Comparison of ENCODE assay signal across 8 cellular contexts in genomic region chr6:158642805-158643489, GRCh38. TPM values are rescaled to one million over a fixed set of nuclear protein-coding genes. Genes with fewer than 3 reads are reported as not detected.
A peak's percentile ranks its signal among the peaks of the same experiment; 100 is the strongest.
DNase-seq lines count a peak whose midpoint lies in the region; ATAC-seq and TF ChIP-seq lines count a peak whose summit lies in the region.

No MANE protein-coding gene starts in this region.

- no peaks in the 10 kb centered on the region for H3K9me3 Mint-ChIP-seq in activated T-helper 17 cell treated with anti-CD3 and anti-CD28 coated beads, Interleukin-2, amount 50 U/mL, for 72 hours
- no peaks in the 10 kb centered on the region for H3K9me3 Mint-ChIP-seq in type B pancreatic cell

- no peak for TF ChIP-seq CTCF in type B pancreatic cell (conservative IDR thresholded peaks at IDR 0.05)

- H3K4me3 Mint-ChIP-seq in activated T-helper 17 cell treated with anti-CD3 and anti-CD28 coated beads, Interleukin-2, amount 50 U/mL, for 72 hours, result peak overlapping the region; percentile 83
- H3K4me3 Mint-ChIP-seq in type B pancreatic cell, result peak overlapping the region; percentile 99

- peaks cover 75% of the 10 kb centered on the region for H3K36me3 Mint-ChIP-seq in activated T-helper 17 cell treated with anti-CD3 and anti-CD28 coated beads, Interleukin-2, amount 50 U/mL, for 72 hours (ENCODE audit: low read depth)
- peaks cover 17% of the 10 kb centered on the region for H3K36me3 Mint-ChIP-seq in type B pancreatic cell

- no peaks in the 10 kb centered on the region for H3K27me3 Mint-ChIP-seq in activated T-helper 17 cell treated with anti-CD3 and anti-CD28 coated beads, Interleukin-2, amount 50 U/mL, for 72 hours
- no peaks in the 10 kb centered on the region for H3K27me3 Mint-ChIP-seq in type B pancreatic cell

- H3K4me1 Mint-ChIP-seq in activated T-helper 17 cell treated with anti-CD3 and anti-CD28 coated beads, Interleukin-2, amount 50 U/mL, for 72 hours, result peaks cover 61% of the 10 kb centered on the region
- H3K4me1 Mint-ChIP-seq in type B pancreatic cell (ENCODE audit: unreplicated experiment), result peaks cover 51% of the 10 kb centered on the region

- peak; percentile 23 for ATAC-seq in activated T-helper 17 cell treated with anti-CD3 and anti-CD28 coated beads, Interleukin-2, amount 50 U/mL, for 72 hours (replicated peaks)
- ATAC-seq in HG03571 (IDR thresholded peaks at IDR 0.05; ENCODE audit: unreplicated experiment) (no peak), HG02642 (IDR thresholded peaks at IDR 0.05; ENCODE audit: poor library complexity, unreplicated experiment) (no peak)

- peak overlapping the region; percentile 98 for H3K27ac Mint-ChIP-seq in activated T-helper 17 cell treated with anti-CD3 and anti-CD28 coated beads, Interleukin-2, amount 50 U/mL, for 72 hours
- H3K27ac Mint-ChIP-seq in type B pancreatic cell, result peak overlapping the region; percentile 98

- peak; percentile 50 for DNase-seq in activated effector memory CD4-positive, alpha-beta T cell treated with anti-CD3 and anti-CD28 coated beads, Interleukin-2, amount 50 U/mL, for 16 hours
- no peak for DNase-seq in activated effector memory CD4-positive, alpha-beta T cell treated with Interleukin-2 at 50 U/mL for 16 hours
- peak; percentile 57 for DNase-seq in kidney tubule cell (ENCODE audit: low spot score)
- DNase-seq in type B pancreatic cell (ENCODE audit: extremely low spot score, unreplicated experiment), result peak; percentile 11
- DNase-seq in AG08396 (ENCODE audit: low spot score), result no peak

RNA-seq across cellular contexts. Expression of gene DYNLT1, which starts 1.6 kb away (rescaled TPM):
- 10 to 100 TPM; 82.3 to 89.8 TPM for total RNA-seq in activated T-helper 17 cell treated with anti-CD3 and anti-CD28 coated beads, Interleukin-2, amount 50 U/mL, for 72 hours
- total RNA-seq in type B pancreatic cell (ENCODE audit: low replicate concordance), result 138 and 149 TPM in 2 replicates

RNA-seq across cellular contexts. Expression of gene SYTL3, which starts 6.9 kb away (rescaled TPM):
- 100 to 1,000 TPM; 118 to 331 TPM for total RNA-seq in activated T-helper 17 cell treated with anti-CD3 and anti-CD28 coated beads, Interleukin-2, amount 50 U/mL, for 72 hours
- total RNA-seq in type B pancreatic cell (ENCODE audit: low replicate concordance), result 2.2 and 2.8 TPM in 2 replicates

Comparison
In these comparisons a context has a peak if more than half of its experiments do, and no peak if none do; other contexts are left out.
1. DNase-seq: peak in activated effector memory CD4-positive, alpha-beta T cell treated with anti-CD3 and anti-CD28 coated beads, Interleukin-2, amount 50 U/mL, for 16 hours (single experiment), kidney tubule cell (single experiment) and type B pancreatic cell (single experiment); none in activated effector memory CD4-positive, alpha-beta T cell treated with Interleukin-2 at 50 U/mL for 16 hours (single experiment) and AG08396 (single experiment).
2. RNA of gene SYTL3, which starts 6.9 kb away (total RNA-seq): 118 to 331 TPM in activated T-helper 17 cell treated with anti-CD3 and anti-CD28 coated beads, Interleukin-2, amount 50 U/mL, for 72 hours; 2.2 to 2.8 TPM in type B pancreatic cell; every median in the first group is over 10 times any median in the second.